15 cellular contexts compared by ENCODE assay signal in genomic region chr2:150587547-150588209, GRCh38.
A peak's percentile ranks its signal among the peaks of the same experiment; 100 is the strongest.
DNase-seq lines count a peak whose midpoint lies in the region; ATAC-seq and TF ChIP-seq lines count a peak whose summit lies in the region.
"Had no signal": no experiment of that assay in that cellular context is flagged by ENCODE, and none has a peak within 500 bp of the region (broad histone marks: within the 10 kb centered on the region; RNA-seq: fewer than 3 reads in every experiment).

No MANE protein-coding gene starts in this region.

- TF ChIP-seq CTCF in PC-3 (conservative IDR thresholded peaks at IDR 0.05; ENCODE audit: low read depth, low read length) = no peak
- TF ChIP-seq CTCF in fibroblast of lung (conservative IDR thresholded peaks at IDR 0.05 in 1 of 2, IDR thresholded peaks at IDR 0.05 in 1 of 2; ENCODE audit: low read depth in 1 of 2, low read length in 2 of 2) = no peak
- no peak for TF ChIP-seq CTCF in osteoblast (IDR thresholded peaks at IDR 0.05; ENCODE audit: extremely low read depth, low read depth, low read length)
- no peak for TF ChIP-seq CTCF in GM13976 (IDR thresholded peaks at IDR 0.05; ENCODE audit: borderline replicate concordance, control extremely low read depth, extremely low read depth, insufficient read depth, missing control alignments)

- no peaks in the 10 kb centered on the region for H3F3A ChIP-seq in PC-3 (ENCODE audit: low read length, unreplicated experiment)

- BruUV-seq in PC-3 (replicated peaks; lab: Mats Ljungman, UMichigan) = no TSS peak

- H4K20me1 ChIP-seq in PC-3 (ENCODE audit: low read length) (no peaks in the 10 kb centered on the region), fibroblast of lung (ENCODE audit: control insufficient read depth, extremely low read depth, insufficient read depth, low read length) (no peaks in the 10 kb centered on the region), osteoblast (ENCODE audit: insufficient read depth, low read length) (no peaks in the 10 kb centered on the region)

- H3K79me2 ChIP-seq in PC-3 (ENCODE audit: low read length) (no peaks in the 10 kb centered on the region), fibroblast of lung (ENCODE audit: control insufficient read depth, insufficient read depth, low read length) (no peaks in the 10 kb centered on the region), osteoblast (ENCODE audit: insufficient read depth, low read length) (no peaks in the 10 kb centered on the region)

- H3K4me3 ChIP-seq in PC-3 (ENCODE audit: low read length) = no peak overlapping the region
- peak overlapping the region in 2 of 4 experiments; percentile 3 to 4 for H3K4me3 ChIP-seq in fibroblast of lung (replicated peaks in 1 of 4; ENCODE audit: control extremely low read depth in 1 of 4, insufficient read depth in 1 of 4, low read depth in 3 of 4, low read length in 4 of 4)
- H3K4me3 ChIP-seq in osteoblast (ENCODE audit: insufficient read depth, low read length) = no peak overlapping the region

- peak overlapping the region; percentile 45 for H3K27ac ChIP-seq in PC-3 (ENCODE audit: low read length)
- H3K27ac ChIP-seq in fibroblast of lung (ENCODE audit: insufficient read depth, low read length) = peak overlapping the region; percentile 77
- H3K27ac ChIP-seq in osteoblast (ENCODE audit: low read depth, low read length) = peak overlapping the region; percentile 79
- H3K27ac ChIP-seq: C4-2B, WERI-Rb-1 had no signal

- H3K9ac ChIP-seq in PC-3 (ENCODE audit: low read length) (no peak overlapping the region), fibroblast of lung (ENCODE audit: insufficient read depth, low read length) (no peak overlapping the region)

- CTCF ChIA-PET in PC-3 (lab: Charles Lee) = interaction anchor here (0.5 kb wide), 1 partner anchor 649 kb away, joined by 7 read pairs; no protein-coding TSS in a partner anchor

- peaks cover 36% of the 10 kb centered on the region for H3K4me1 ChIP-seq in PC-3 (ENCODE audit: insufficient read depth, low read length)
- H3K4me1 ChIP-seq in fibroblast of lung (ENCODE audit: control insufficient read depth, extremely low read depth, insufficient read depth, low read length) = peaks cover 17% of the 10 kb centered on the region
- H3K4me1 ChIP-seq in osteoblast (ENCODE audit: insufficient read depth, low read length) = peaks cover 45% of the 10 kb centered on the region

- H3K36me3 ChIP-seq in PC-3 (ENCODE audit: low read depth, low read length) = no peaks in the 10 kb centered on the region
- H3K36me3 ChIP-seq in fibroblast of lung (ENCODE audit: control insufficient read depth, insufficient read depth, low read length) = no peaks in the 10 kb centered on the region
- no peaks in the 10 kb centered on the region for H3K36me3 ChIP-seq in osteoblast (ENCODE audit: insufficient read depth, low read length)
- H3K36me3 ChIP-seq: WERI-Rb-1 had no signal

- 0 out of 2 replicates have a peak overlapping the region, but pooled peaks have one; percentile 2 for H3K4me2 ChIP-seq in PC-3 (ENCODE audit: low read length)
- H3K4me2 ChIP-seq in fibroblast of lung (ENCODE audit: extremely low read depth, insufficient read depth, low read length) = peak overlapping the region; percentile 66
- H3K4me2 ChIP-seq in osteoblast (ENCODE audit: insufficient read depth, low read length) = peak overlapping the region; percentile 19

- in situ Hi-C loops in GM13976 (cut with MboI; ENCODE audit: low sequenced_read_pairs, unreplicated experiment) = no loop called here

- intact Hi-C loops in PC-3 (cut with micrococcal nuclease) = loop anchor here (5.0 kb wide), 1 partner anchor 60 kb away; no protein-coding TSS in a partner anchor

- POLR2A ChIA-PET in PC-3 (lab: Charles Lee; ENCODE audit: unreplicated experiment) = interaction anchor here (0.6 to 0.7 kb wide), 2 partner anchors 564 to 762 kb away, joined by 3 to 4 read pairs; no protein-coding TSS in a partner anchor

- ATAC-seq in PC-3 (no peak), HG02981 (IDR thresholded peaks at IDR 0.05; ENCODE audit: unreplicated experiment) (no peak)
- ATAC-seq: stimulated activated effector memory CD8-positive, alpha-beta T cell treated with anti-CD3 and anti-CD28 coated beads, Interleukin-12 subunit alpha, Interleukin-12 subunit beta, amount 100 ng/mL, for 72 hours had no signal

- DNase-seq in EL (peak; percentile 54), PC-3 (no peak), fibroblast of lung (ENCODE audit: low read depth in 2 of 2) (peak; percentile 52 to 65), osteoblast (ENCODE audit: insufficient read length, low spot score, missing footprints) (no peak), GM13976 (ENCODE audit: low spot score) (no peak), NCI-H2227 (lab: John Stamatoyannopoulos, UW; ENCODE audit: unreplicated experiment) (no peak)
- no peak for DNase-seq in stimulated activated CD4-positive, alpha-beta T cell treated with anti-CD3 and anti-CD28 coated beads, Interleukin-4, amount 100 ng/mL, for 24 hours
- DNase-seq: activated naive CD4-positive, alpha-beta T cell treated with anti-CD3 and anti-CD28 coated beads for 36 hours; KBM-7; NCI-H187; stimulated activated CD4-positive, alpha-beta T cell treated with anti-CD3 and anti-CD28 coated beads, Interleukin-2, amount 100 ng/mL, for 48 hours; WERI-Rb-1 had no signal

- H3K27me3 ChIP-seq in PC-3 (ENCODE audit: low read length) (no peaks in the 10 kb centered on the region), fibroblast of lung (ENCODE audit: control insufficient read depth, insufficient read depth, low read length) (no peaks in the 10 kb centered on the region), osteoblast (ENCODE audit: insufficient read depth, low read length) (no peaks in the 10 kb centered on the region)

- H3K9me3 ChIP-seq in PC-3 (ENCODE audit: low read length) (no peaks in the 10 kb centered on the region), fibroblast of lung (ENCODE audit: control insufficient read depth, insufficient read depth, low read depth, low read length) (no peaks in the 10 kb centered on the region), osteoblast (ENCODE audit: low read depth, low read length) (no peaks in the 10 kb centered on the region)

- no peaks in the 10 kb centered on the region for H3K9me2 ChIP-seq in PC-3 (replicated peaks; ENCODE audit: low read length)

- no peak overlapping the region for H2AFZ ChIP-seq in PC-3 (ENCODE audit: low read length)
- H2AFZ ChIP-seq in fibroblast of lung (ENCODE audit: low read length) = peak overlapping the region; percentile 28
- H2AFZ ChIP-seq in osteoblast (ENCODE audit: low read length) = peak overlapping the region; percentile 31

Comparison
In these comparisons a context has a peak if more than half of its experiments do, and no peak if none do; other contexts are left out.
1. DNase-seq: peak in EL (single experiment) and fibroblast of lung (2 of 2); none in PC-3 (single experiment), osteoblast (single experiment), GM13976 (single experiment), stimulated activated CD4-positive, alpha-beta T cell treated with anti-CD3 and anti-CD28 coated beads, Interleukin-4, amount 100 ng/mL, for 24 hours (single experiment) and NCI-H2227 (single experiment).
2. H3K4me2 ChIP-seq: peak in every context shown above with its lines; median percentile 66 in fibroblast of lung; 19 in osteoblast; 2 in PC-3.
3. Peak in every context shown above with its lines, with median percentiles within 50 percentile points of each other: H3K27ac ChIP-seq.